ENCODE assay signal across 1 cellular context in genomic region chr16:30925646-30926332, GRCh38.
TF ChIP-seq lines count a peak whose summit lies in the region.

No MANE protein-coding gene starts in this region.

TF ChIP-seq in H1, 55 proteins besides CTCF, POLR2A, EP300 and RAD21:
- TF ChIP-seq JUND (IDR thresholded peaks at IDR 0.05; ENCODE audit: low read length): no peak
- TF ChIP-seq NANOG (IDR thresholded peaks at IDR 0.05; ENCODE audit: insufficient read depth, low read depth, low read length, poor library complexity, severe bottlenecking): no peak
- TF ChIP-seq CBX8 (IDR thresholded peaks at IDR 0.05; ENCODE audit: borderline replicate concordance, low read depth, low read length): no peak
- TF ChIP-seq ATF2 (IDR thresholded peaks at IDR 0.05; ENCODE audit: low read length): no peak
- TF ChIP-seq ASH2L (IDR thresholded peaks at IDR 0.05; ENCODE audit: low read length): no peak
- TF ChIP-seq, protein P1, sequence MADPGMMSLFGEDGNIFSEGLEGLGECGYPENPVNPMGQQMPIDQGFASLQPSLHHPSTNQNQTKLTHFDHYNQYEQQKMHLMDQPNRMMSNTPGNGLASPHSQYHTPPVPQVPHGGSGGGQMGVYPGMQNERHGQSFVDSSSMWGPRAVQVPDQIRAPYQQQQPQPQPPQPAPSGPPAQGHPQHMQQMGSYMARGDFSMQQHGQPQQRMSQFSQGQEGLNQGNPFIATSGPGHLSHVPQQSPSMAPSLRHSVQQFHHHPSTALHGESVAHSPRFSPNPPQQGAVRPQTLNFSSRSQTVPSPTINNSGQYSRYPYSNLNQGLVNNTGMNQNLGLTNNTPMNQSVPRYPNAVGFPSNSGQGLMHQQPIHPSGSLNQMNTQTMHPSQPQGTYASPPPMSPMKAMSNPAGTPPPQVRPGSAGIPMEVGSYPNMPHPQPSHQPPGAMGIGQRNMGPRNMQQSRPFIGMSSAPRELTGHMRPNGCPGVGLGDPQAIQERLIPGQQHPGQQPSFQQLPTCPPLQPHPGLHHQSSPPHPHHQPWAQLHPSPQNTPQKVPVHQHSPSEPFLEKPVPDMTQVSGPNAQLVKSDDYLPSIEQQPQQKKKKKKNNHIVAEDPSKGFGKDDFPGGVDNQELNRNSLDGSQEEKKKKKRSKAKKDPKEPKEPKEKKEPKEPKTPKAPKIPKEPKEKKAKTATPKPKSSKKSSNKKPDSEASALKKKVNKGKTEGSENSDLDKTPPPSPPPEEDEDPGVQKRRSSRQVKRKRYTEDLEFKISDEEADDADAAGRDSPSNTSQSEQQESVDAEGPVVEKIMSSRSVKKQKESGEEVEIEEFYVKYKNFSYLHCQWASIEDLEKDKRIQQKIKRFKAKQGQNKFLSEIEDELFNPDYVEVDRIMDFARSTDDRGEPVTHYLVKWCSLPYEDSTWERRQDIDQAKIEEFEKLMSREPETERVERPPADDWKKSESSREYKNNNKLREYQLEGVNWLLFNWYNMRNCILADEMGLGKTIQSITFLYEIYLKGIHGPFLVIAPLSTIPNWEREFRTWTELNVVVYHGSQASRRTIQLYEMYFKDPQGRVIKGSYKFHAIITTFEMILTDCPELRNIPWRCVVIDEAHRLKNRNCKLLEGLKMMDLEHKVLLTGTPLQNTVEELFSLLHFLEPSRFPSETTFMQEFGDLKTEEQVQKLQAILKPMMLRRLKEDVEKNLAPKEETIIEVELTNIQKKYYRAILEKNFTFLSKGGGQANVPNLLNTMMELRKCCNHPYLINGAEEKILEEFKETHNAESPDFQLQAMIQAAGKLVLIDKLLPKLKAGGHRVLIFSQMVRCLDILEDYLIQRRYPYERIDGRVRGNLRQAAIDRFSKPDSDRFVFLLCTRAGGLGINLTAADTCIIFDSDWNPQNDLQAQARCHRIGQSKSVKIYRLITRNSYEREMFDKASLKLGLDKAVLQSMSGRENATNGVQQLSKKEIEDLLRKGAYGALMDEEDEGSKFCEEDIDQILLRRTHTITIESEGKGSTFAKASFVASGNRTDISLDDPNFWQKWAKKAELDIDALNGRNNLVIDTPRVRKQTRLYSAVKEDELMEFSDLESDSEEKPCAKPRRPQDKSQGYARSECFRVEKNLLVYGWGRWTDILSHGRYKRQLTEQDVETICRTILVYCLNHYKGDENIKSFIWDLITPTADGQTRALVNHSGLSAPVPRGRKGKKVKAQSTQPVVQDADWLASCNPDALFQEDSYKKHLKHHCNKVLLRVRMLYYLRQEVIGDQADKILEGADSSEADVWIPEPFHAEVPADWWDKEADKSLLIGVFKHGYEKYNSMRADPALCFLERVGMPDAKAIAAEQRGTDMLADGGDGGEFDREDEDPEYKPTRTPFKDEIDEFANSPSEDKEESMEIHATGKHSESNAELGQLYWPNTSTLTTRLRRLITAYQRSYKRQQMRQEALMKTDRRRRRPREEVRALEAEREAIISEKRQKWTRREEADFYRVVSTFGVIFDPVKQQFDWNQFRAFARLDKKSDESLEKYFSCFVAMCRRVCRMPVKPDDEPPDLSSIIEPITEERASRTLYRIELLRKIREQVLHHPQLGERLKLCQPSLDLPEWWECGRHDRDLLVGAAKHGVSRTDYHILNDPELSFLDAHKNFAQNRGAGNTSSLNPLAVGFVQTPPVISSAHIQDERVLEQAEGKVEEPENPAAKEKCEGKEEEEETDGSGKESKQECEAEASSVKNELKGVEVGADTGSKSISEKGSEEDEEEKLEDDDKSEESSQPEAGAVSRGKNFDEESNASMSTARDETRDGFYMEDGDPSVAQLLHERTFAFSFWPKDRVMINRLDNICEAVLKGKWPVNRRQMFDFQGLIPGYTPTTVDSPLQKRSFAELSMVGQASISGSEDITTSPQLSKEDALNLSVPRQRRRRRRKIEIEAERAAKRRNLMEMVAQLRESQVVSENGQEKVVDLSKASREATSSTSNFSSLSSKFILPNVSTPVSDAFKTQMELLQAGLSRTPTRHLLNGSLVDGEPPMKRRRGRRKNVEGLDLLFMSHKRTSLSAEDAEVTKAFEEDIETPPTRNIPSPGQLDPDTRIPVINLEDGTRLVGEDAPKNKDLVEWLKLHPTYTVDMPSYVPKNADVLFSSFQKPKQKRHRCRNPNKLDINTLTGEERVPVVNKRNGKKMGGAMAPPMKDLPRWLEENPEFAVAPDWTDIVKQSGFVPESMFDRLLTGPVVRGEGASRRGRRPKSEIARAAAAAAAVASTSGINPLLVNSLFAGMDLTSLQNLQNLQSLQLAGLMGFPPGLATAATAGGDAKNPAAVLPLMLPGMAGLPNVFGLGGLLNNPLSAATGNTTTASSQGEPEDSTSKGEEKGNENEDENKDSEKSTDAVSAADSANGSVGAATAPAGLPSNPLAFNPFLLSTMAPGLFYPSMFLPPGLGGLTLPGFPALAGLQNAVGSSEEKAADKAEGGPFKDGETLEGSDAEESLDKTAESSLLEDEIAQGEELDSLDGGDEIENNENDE (IDR thresholded peaks at IDR 0.05; ENCODE audit: insufficient replicate concordance, low read length): no peak
- TF ChIP-seq POU5F1 (IDR thresholded peaks at IDR 0.05; ENCODE audit: low read depth, low read length): no peak
- TF ChIP-seq BCL11A (IDR thresholded peaks at IDR 0.05; ENCODE audit: low read depth in 2 of 2, low read length in 2 of 2): no peak
- no peak for TF ChIP-seq SRF (IDR thresholded peaks at IDR 0.05; ENCODE audit: low read depth, low read length)
- TF ChIP-seq RFX5 (IDR thresholded peaks at IDR 0.05; ENCODE audit: borderline replicate concordance, low read depth, low read length): no peak
